29 cellular contexts compared by ENCODE assay signal in genomic region chr3:139827833-139828232, GRCh38.
A peak's percentile ranks its signal among the peaks of the same experiment; 100 is the strongest.
DNase-seq lines count a peak whose midpoint lies in the region; ATAC-seq, FAIRE-seq and TF ChIP-seq lines count a peak whose summit lies in the region.
"Had no signal": no experiment of that assay in that cellular context is flagged by ENCODE, and none has a peak within 500 bp of the region (broad histone marks: within the 10 kb centered on the region; RNA-seq: fewer than 3 reads in every experiment).

No MANE protein-coding gene starts in this region.

- H3K4me2 ChIP-seq in smooth muscle cell, result peak overlapping the region; percentile 46
- H3K4me2 ChIP-seq in PC-3 (ENCODE audit: low read length), result no peak overlapping the region

- CTCF ChIA-PET in PC-3 (lab: Charles Lee), result no interaction called here

- no peaks in the 10 kb centered on the region for H3K27me3 ChIP-seq in smooth muscle cell (ENCODE audit: low read depth)
- H3K27me3 ChIP-seq in PC-3 (ENCODE audit: low read length), result no peaks in the 10 kb centered on the region
- H3K27me3 ChIP-seq in upper lobe of left lung, result no peaks in the 10 kb centered on the region
- no peaks in the 10 kb centered on the region for H3K27me3 ChIP-seq in spleen (replicated peaks in 1 of 7)
- H3K27me3 ChIP-seq: BLaER1 treated with 17β-estradiol and CSF1 and Interleukin-3, amounts not matched to agents 10 nM and 100 nM had no signal

- H2AFZ ChIP-seq in smooth muscle cell (ENCODE audit: low read depth), result no peak overlapping the region
- no peak overlapping the region for H2AFZ ChIP-seq in PC-3 (ENCODE audit: low read length)
- H2AFZ ChIP-seq: GM23248 had no signal

- H3K4me1 ChIP-seq in smooth muscle cell (ENCODE audit: low read depth), result no peaks in the 10 kb centered on the region
- no peaks in the 10 kb centered on the region for H3K4me1 ChIP-seq in PC-3 (ENCODE audit: insufficient read depth, low read length)
- H3K4me1 ChIP-seq in upper lobe of left lung, result no peaks in the 10 kb centered on the region
- H3K4me1 ChIP-seq in spleen, result no peaks in the 10 kb centered on the region
- H3K4me1 ChIP-seq: HAP-1 had no signal

- intact Hi-C loops in PC-3 (cut with micrococcal nuclease) (no loop called here), spleen (cut with DNase I; ENCODE audit: low total_unique reads) (no loop called here)

- whole genome bisulfite sequencing in smooth muscle cell (ENCODE audit: low lambda C conversion rate), result 94% methylated on average over 1 of the region's 1 CpG
- WGBS in upper lobe of left lung, 2 donors, result 79 to 100% methylated on average over 1 of the region's 1 CpG
- WGBS in spleen, 5 donors, result 67 to 83% (median 75%) methylated on average over 1 of the region's 1 CpG

- H3K4me3 ChIP-seq in smooth muscle cell (no peak overlapping the region), PC-3 (ENCODE audit: low read length) (no peak overlapping the region), upper lobe of left lung (no peak overlapping the region), spleen (no peak overlapping the region)
- H3K4me3 ChIP-seq: BLaER1 treated with 17β-estradiol and CSF1 and Interleukin-3, amounts not matched to agents 10 nM and 100 nM; GM23248; HAP-1; MG63 had no signal

- no peak for FAIRE-seq in D721Med (lab: Jason Lieb, UNC)
- FAIRE-seq: A204.1, GM12891 had no signal

- no peak for TF ChIP-seq EP300 in upper lobe of left lung (IDR thresholded peaks at IDR 0.05)

- no peak for TF ChIP-seq POLR2A in upper lobe of left lung (IDR thresholded peaks at IDR 0.05)
- no peak for TF ChIP-seq POLR2A in spleen (IDR thresholded peaks at IDR 0.05)

- POLR2A ChIA-PET in PC-3 (lab: Charles Lee; ENCODE audit: unreplicated experiment), result no interaction called here

- H3K79me2 ChIP-seq in smooth muscle cell (ENCODE audit: low read depth) (no peaks in the 10 kb centered on the region), PC-3 (ENCODE audit: low read length) (no peaks in the 10 kb centered on the region)

- no peaks in the 10 kb centered on the region for H3K9me2 ChIP-seq in PC-3 (replicated peaks; ENCODE audit: low read length)

- no peaks in the 10 kb centered on the region for H3K9me3 ChIP-seq in smooth muscle cell (replicated peaks; ENCODE audit: low read depth)
- no peaks in the 10 kb centered on the region for H3K9me3 ChIP-seq in PC-3 (ENCODE audit: low read length)
- no peaks in the 10 kb centered on the region for H3K9me3 ChIP-seq in upper lobe of left lung
- no peaks in the 10 kb centered on the region for H3K9me3 ChIP-seq in spleen
- H3K9me3 ChIP-seq: BLaER1 treated with 17β-estradiol and CSF1 and Interleukin-3, amounts not matched to agents 10 nM and 100 nM; HAP-1; MG63 had no signal

- H3K36me3 ChIP-seq in smooth muscle cell (ENCODE audit: low read depth) (no peaks in the 10 kb centered on the region), PC-3 (ENCODE audit: low read depth, low read length) (no peaks in the 10 kb centered on the region), upper lobe of left lung (no peaks in the 10 kb centered on the region), spleen (no peaks in the 10 kb centered on the region)
- H3K36me3 ChIP-seq: BLaER1 treated with 17β-estradiol and CSF1 and Interleukin-3, amounts not matched to agents 10 nM and 100 nM; HAP-1; MG63 had no signal

- H3F3A ChIP-seq in smooth muscle cell (ENCODE audit: low read depth) (no peaks in the 10 kb centered on the region), PC-3 (ENCODE audit: low read length, unreplicated experiment) (no peaks in the 10 kb centered on the region)

- TF ChIP-seq CTCF in smooth muscle cell (IDR thresholded peaks at IDR 0.05; ENCODE audit: borderline replicate concordance, insufficient read depth, poor library complexity, severe bottlenecking), result no peak
- TF ChIP-seq CTCF in PC-3 (conservative IDR thresholded peaks at IDR 0.05; ENCODE audit: low read depth, low read length), result no peak
- no peak for TF ChIP-seq CTCF in upper lobe of left lung (IDR thresholded peaks at IDR 0.05)
- TF ChIP-seq CTCF in spleen (IDR thresholded peaks at IDR 0.05 in 8 of 11, conservative IDR thresholded peaks at IDR 0.05 in 3 of 11), result no peak
- no peak for TF ChIP-seq CTCF in D721Med (IDR thresholded peaks at IDR 0.05; ENCODE audit: insufficient read depth, missing control alignments)

- peak; percentile 26 for DNase-seq in DMS 273 treated with DMSO at 0.1 percent for 48 hours (lab: John Stamatoyannopoulos, UW)
- DNase-seq in NCI-H69 (lab: John Stamatoyannopoulos, UW), result peak; percentile 36
- DNase-seq in middle frontal gyrus (ENCODE audit: extremely low spot score, low spot score), result peak; percentile 18
- DNase-seq in smooth muscle cell (lab: John Stamatoyannopoulos, UW; ENCODE audit: unreplicated experiment), result no peak
- no peak for DNase-seq in PC-3
- DNase-seq in upper lobe of left lung, result no peak
- DNase-seq in spleen, result no peak
- DNase-seq in D721Med (ENCODE audit: insufficient read length, low spot score), result no peak
- DNase-seq: CD4-positive, alpha-beta T cell; DMS79; EL; GF-D8; GM23248; HFFc6; IMR-90; KG1; MG63; NCI-H1105 treated with DMSO at 0.1 percent for 48 hours; NCI-H2029; NCI-H226; NCI-H82; NK-92 treated with Interleukin-12 subunit alpha and Interleukin-12 subunit beta, amount 100 ng/mL, for 24 hours; SHP77; T-helper 1 cell had no signal

- no peak for ATAC-seq in PC-3
- ATAC-seq in upper lobe of left lung (ENCODE audit: low FRiP score in 2 of 2), result no peak

- H3K27ac ChIP-seq in smooth muscle cell (ENCODE audit: low read depth), result no peak overlapping the region
- no peak overlapping the region for H3K27ac ChIP-seq in PC-3 (ENCODE audit: low read length)
- H3K27ac ChIP-seq in upper lobe of left lung, result no peak overlapping the region
- no peak overlapping the region for H3K27ac ChIP-seq in spleen
- H3K27ac ChIP-seq: BLaER1 treated with 17β-estradiol and CSF1 and Interleukin-3, amounts not matched to agents 10 nM and 100 nM; GM23248; RWPE1 had no signal

- H3K9ac ChIP-seq in smooth muscle cell (ENCODE audit: low read depth) (no peak overlapping the region), PC-3 (ENCODE audit: low read length) (no peak overlapping the region)
- H3K9ac ChIP-seq: BLaER1 treated with 17β-estradiol and CSF1 and Interleukin-3, amounts not matched to agents 10 nM and 100 nM; GM23248 had no signal

- no TSS peak for BruUV-seq in PC-3 (replicated peaks; lab: Mats Ljungman, UMichigan)

- no peaks in the 10 kb centered on the region for H4K20me1 ChIP-seq in smooth muscle cell (ENCODE audit: low read depth)
- no peaks in the 10 kb centered on the region for H4K20me1 ChIP-seq in PC-3 (ENCODE audit: low read length)
- H4K20me1 ChIP-seq: BLaER1 treated with 17β-estradiol and CSF1 and Interleukin-3, amounts not matched to agents 10 nM and 100 nM had no signal

Comparison
In these comparisons a context has a peak if more than half of its experiments do, and no peak if none do; other contexts are left out.
1. DNase-seq: peak in DMS 273 treated with DMSO at 0.1 percent for 48 hours (single experiment), NCI-H69 (single experiment) and middle frontal gyrus (single experiment); none in smooth muscle cell (single experiment), PC-3 (single experiment), upper lobe of left lung (0 of 2), spleen (single experiment) and D721Med (single experiment).